8 cellular contexts compared by ENCODE assay signal in the genomic region with DNA sequence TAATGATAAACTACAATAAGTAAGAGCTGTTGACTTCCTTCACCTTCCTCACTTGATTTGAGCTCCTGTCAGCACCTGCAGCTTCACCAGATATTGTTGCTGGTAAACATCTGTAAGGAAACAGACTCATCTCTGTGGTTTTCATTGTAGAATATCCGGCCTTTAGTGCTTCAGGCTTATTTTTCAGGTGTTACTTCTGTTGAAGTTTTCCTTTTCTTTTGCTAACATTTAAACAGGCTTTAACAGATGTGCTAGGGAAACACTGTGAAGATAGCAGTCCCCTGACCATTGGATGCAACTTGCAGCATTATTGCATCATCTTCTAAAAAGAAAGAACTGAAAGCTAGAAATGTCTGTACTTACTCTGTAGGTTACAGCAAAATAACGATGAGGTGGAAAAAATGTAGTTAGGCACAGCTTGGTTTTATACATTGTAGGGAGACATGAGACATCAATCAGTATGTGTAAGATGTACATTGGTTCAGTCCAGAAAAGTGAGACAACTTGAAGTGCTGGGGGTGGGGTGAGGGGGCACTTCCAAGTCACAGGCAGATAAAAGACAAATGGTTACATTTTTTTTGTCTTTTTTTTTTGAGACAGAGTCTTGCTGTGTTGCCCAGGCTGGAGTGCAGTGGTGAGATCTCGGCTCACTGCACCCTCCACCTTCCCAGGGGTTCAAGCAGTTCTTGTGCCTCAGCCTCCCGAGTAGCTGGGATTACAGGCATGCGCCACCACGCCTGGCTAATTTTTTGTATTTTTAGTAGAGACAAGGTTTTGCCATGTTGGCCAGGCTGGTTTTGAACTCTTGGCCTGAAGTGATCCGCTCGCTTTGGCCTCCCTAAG. TPM values are rescaled to one million over a fixed set of nuclear protein-coding genes. Genes with fewer than 3 reads are reported as not detected.
DNase-seq lines count a peak whose midpoint lies in the region; ATAC-seq, FAIRE-seq and TF ChIP-seq lines count a peak whose summit lies in the region.

No MANE protein-coding gene starts in this region.

- intact Hi-C loops in ascending aorta (cut with DNase I) = no loop called here

- no peaks in the 10 kb centered on the region for H4K20me1 ChIP-seq in H1 (replicated peaks in 1 of 2; ENCODE audit: control insufficient read depth in 1 of 2, insufficient read depth in 2 of 2, low read length in 2 of 2)

- H2BK5ac ChIP-seq in H1 (ENCODE audit: low read depth, low read length) = peak overlapping the region; percentile 32; the same call in 1 of the 2 replicates

- TF ChIP-seq POLR2A in Raji (IDR thresholded peaks at IDR 0.05; ENCODE audit: insufficient read depth, low read depth, low read length) (peak; percentile 33; the same call in 1 of the 2 replicates), H1 (IDR thresholded peaks at IDR 0.05; ENCODE audit: control extremely low read depth in 1 of 2, low read depth in 2 of 2, low read length in 2 of 2) (no peak)

- H3K4me3 ChIP-seq in H1 (ENCODE audit: extremely low read depth in 1 of 4, insufficient read depth in 2 of 4, low read depth in 3 of 4, low read length in 4 of 4) (no peak overlapping the region), ascending aorta (no peak overlapping the region)

- H3K23ac ChIP-seq in H1 (ENCODE audit: insufficient read length) = no peak overlapping the region

- no peak overlapping the region for H2AFZ ChIP-seq in H1 (ENCODE audit: low read length)

- ATAC-seq in HG03039 (IDR thresholded peaks at IDR 0.05; ENCODE audit: unreplicated experiment) = peak; percentile 53

- H3K79me2 ChIP-seq in H1 (ENCODE audit: control insufficient read depth in 1 of 2, insufficient read depth in 2 of 2, low read length in 2 of 2) = peaks cover 0 to 23% of the 10 kb centered on the region in 2 experiments; a peak in 2 of 4 replicates

- no peak overlapping the region for H3K14ac ChIP-seq in H1 (ENCODE audit: insufficient read length)

- no peaks in the 10 kb centered on the region for H3K23me2 ChIP-seq in H1 (ENCODE audit: low read depth, low read length)

- peak overlapping the region; percentile 46; the same call in 1 of the 2 replicates for H3K27ac ChIP-seq in H1 (ENCODE audit: low read depth, low read length)
- H3K27ac ChIP-seq in ascending aorta = no peak overlapping the region

- CTCF ChIA-PET in H1 (lab: Charles Lee; ENCODE audit: partially characterized antibody) = interaction anchor here (0.6 to 1.9 kb wide), 5 partner anchors 9 to 847 kb away, joined by 3 to 6 read pairs (median 5); no protein-coding TSS in a partner anchor

- TF ChIP-seq EP300 in H1 (IDR thresholded peaks at IDR 0.05; ENCODE audit: borderline replicate concordance in 1 of 2, low read depth in 2 of 2, low read length in 2 of 2) = no peak

- no peak overlapping the region; the same call in 1 of the 2 replicates for H2BK12ac ChIP-seq in H1 (ENCODE audit: low read depth, low read length)

- no peak overlapping the region for H3K56ac ChIP-seq in H1 (replicated peaks; ENCODE audit: insufficient read length, low read depth, low read length)

- H4K8ac ChIP-seq in H1 (ENCODE audit: extremely low read depth, insufficient read depth, low read length) = no peak overlapping the region; the same call in 1 of the 2 replicates

- H2BK15ac ChIP-seq in H1 (ENCODE audit: low read length) = no peak overlapping the region

- WGBS in H1 (ENCODE audit: extremely low coverage in 1 of 2, insufficient coverage in 1 of 2, insufficient read length in 1 of 2, insufficient replicate concordance in 2 of 2, low coverage in 1 of 2, low lambda C conversion rate in 2 of 2, missing lambda C conversion rate in 1 of 2), 2 experiments = 93% methylated on average over 8 of the region's 8 CpGs; no CpG with 5 or more reads in 1 of the 2 experiments

- POLR2A ChIA-PET in H1 (lab: Charles Lee; ENCODE audit: partially characterized antibody) = interaction anchor here (1.3 to 5.8 kb wide), 3 partner anchors 12 to 73 kb away, joined by 3 to 46 read pairs (median 5); a partner anchor contains a TSS

- H2AK5ac ChIP-seq in H1 (ENCODE audit: low read depth, low read length) = no peak overlapping the region; the same call in 1 of the 2 replicates

- H2BK20ac ChIP-seq in H1 (ENCODE audit: low read length) = 0 out of 2 replicates have a peak overlapping the region, but pooled peaks have one; percentile 44

- no peak overlapping the region for H3K9ac ChIP-seq in H1 (replicated peaks in 1 of 4; ENCODE audit: extremely low read depth in 1 of 4, low read depth in 3 of 4, low read length in 3 of 4)

- no peaks in the 10 kb centered on the region for H3K27me3 ChIP-seq in H1 (replicated peaks in 1 of 4; ENCODE audit: control insufficient read depth in 3 of 4, extremely low read depth in 1 of 4, insufficient read depth in 3 of 4, low read length in 3 of 4)
- H3K27me3 ChIP-seq in ascending aorta = no peaks in the 10 kb centered on the region

- no peak for TF ChIP-seq CTCF in H1 (IDR thresholded peaks at IDR 0.05; ENCODE audit: control extremely low read depth in 1 of 3, insufficient read depth in 1 of 3, low read depth in 1 of 3, low read length in 3 of 3)
- TF ChIP-seq CTCF in ascending aorta (IDR thresholded peaks at IDR 0.05) = no peak

- H3K4me2 ChIP-seq in H1 (ENCODE audit: insufficient read depth in 1 of 2, low read depth in 2 of 2, low read length in 2 of 2) = no peak overlapping the region

- H4K5ac ChIP-seq in H1 (ENCODE audit: insufficient read length, low read depth, low read length) = peak overlapping the region; percentile 55

- no peak for TF ChIP-seq RAD21 in H1 (IDR thresholded peaks at IDR 0.05 in 1 of 2, conservative IDR thresholded peaks at IDR 0.05 in 1 of 2; ENCODE audit: low read depth in 2 of 2, low read length in 2 of 2)

- H3K9me3 ChIP-seq in H1 (ENCODE audit: insufficient read depth in 2 of 2, low read depth in 1 of 2, low read length in 1 of 2) = no peaks in the 10 kb centered on the region
- no peaks in the 10 kb centered on the region for H3K9me3 ChIP-seq in ascending aorta

- H3K36me3 ChIP-seq in H1 (ENCODE audit: control insufficient read depth in 2 of 4, insufficient read depth in 4 of 4, low read length in 3 of 4) = peaks cover 0 to 17% (median 3%) of the 10 kb centered on the region in 4 experiments; a peak in 3 of 8 replicates
- H3K36me3 ChIP-seq in ascending aorta = peaks cover 12 to 30% of the 10 kb centered on the region in 2 donors

- no peak overlapping the region for H2BK120ac ChIP-seq in H1 (replicated peaks; ENCODE audit: low read depth, low read length)

- peaks cover 4% of the 10 kb centered on the region; the same call in 1 of the 2 replicates for H3K79me1 ChIP-seq in H1 (ENCODE audit: low read depth, low read length)

- H3K18ac ChIP-seq in H1 (ENCODE audit: extremely low read depth, low read length) = no peak overlapping the region

- H4K91ac ChIP-seq in H1 (replicated peaks; ENCODE audit: insufficient read length, low read length) = peak overlapping the region; percentile 10

- FAIRE-seq in H1 (lab: Jason Lieb, UNC) = no peak

- H3K4me1 ChIP-seq in H1 (replicated peaks in 1 of 4; ENCODE audit: control insufficient read depth in 3 of 4, insufficient read depth in 4 of 4, low read length in 3 of 4) (peaks cover 0 to 7% (median 5%) of the 10 kb centered on the region in 4 experiments; a peak in 5 of 7 replicates), ascending aorta (peaks cover 0 to 3% of the 10 kb centered on the region in 2 donors)

- peak; percentile 35 for DNase-seq in stimulated activated CD4-positive, alpha-beta T cell treated with anti-CD3 and anti-CD28 coated beads, Interleukin-12 subunit alpha, Interleukin-12 subunit beta, amount 100 ng/mL, for 4 hours
- no peak for DNase-seq in stimulated activated CD4-positive, alpha-beta T cell treated with anti-CD3 and anti-CD28 coated beads, Interleukin-2, amount 100 ng/mL, for 48 hours
- DNase-seq in H1 (ENCODE audit: low read depth in 1 of 2, low spot score in 2 of 2) (no peak), NCI-H2107 treated with DMSO at 0.1 percent for 48 hours (lab: John Stamatoyannopoulos, UW; ENCODE audit: unreplicated experiment) (no peak), ascending aorta (ENCODE audit: low spot score in 2 of 2) (no peak)
- peak; percentile 52 for DNase-seq in stimulated activated CD4-positive, alpha-beta T cell treated with anti-CD3 and anti-CD28 coated beads, Interleukin-1b, Interleukin-23, amount 100 ng/mL, for 48 hours

- no peak overlapping the region for H3K4ac ChIP-seq in H1 (replicated peaks; ENCODE audit: insufficient read length, low read depth, low read length)

TF ChIP-seq in H1, 55 proteins besides CTCF, POLR2A, EP300 and RAD21 (continues in another document):
- TF ChIP-seq JUND (IDR thresholded peaks at IDR 0.05; ENCODE audit: low read length) = peak; percentile 53; the same call in 1 of the 2 replicates
- no peak for TF ChIP-seq YY1 (IDR thresholded peaks at IDR 0.05; ENCODE audit: low read depth, low read length)
- no peak for TF ChIP-seq RBBP5 (IDR thresholded peaks at IDR 0.05; ENCODE audit: borderline replicate concordance, low read depth, low read length)
- no peak for TF ChIP-seq HDAC6 (IDR thresholded peaks at IDR 0.05; ENCODE audit: low read depth, low read length)
- no peak for TF ChIP-seq TAF1 (IDR thresholded peaks at IDR 0.05; ENCODE audit: low read depth, low read length)
- TF ChIP-seq SIRT6 (IDR thresholded peaks at IDR 0.05; ENCODE audit: low read length) = no peak
- peak; percentile 95 for TF ChIP-seq CEBPB (IDR thresholded peaks at IDR 0.05; ENCODE audit: low read depth, low read length)
- TF ChIP-seq CTBP2 (IDR thresholded peaks at IDR 0.05; ENCODE audit: borderline replicate concordance, insufficient read depth, insufficient read length, low read length) = no peak
- no peak for TF ChIP-seq SP2 (IDR thresholded peaks at IDR 0.05; ENCODE audit: low read length)
- peak; percentile 36; the same call in 1 of the 2 replicates for TF ChIP-seq KDM1A (IDR thresholded peaks at IDR 0.05; ENCODE audit: borderline replicate concordance, low read length)

RNA-seq across cellular contexts. Expression of a gene that starts 10.2 kb away (rescaled TPM):
- total RNA-seq in H1 (2021; fragmentation: NEBNext Ultra II Directional; extraction: Animal tissue kit (Norgen Biotek cat#: 25700)) = 14.1 and 16.4 TPM in 2 replicates
- polyA plus RNA-seq in H1 (2011; rRNA removed) = 4.7 and 4.8 TPM in 2 replicates
- polyA plus RNA-seq in H1 (2011; cell fraction: cytosol; rRNA removed) = 7.2 TPM
- polyA plus RNA-seq in H1 (2011; cell fraction: nucleus; rRNA removed) = 9.5 TPM
- 5.8 to 9.3 TPM (median 7.1 TPM) in 4 replicates for polyA plus RNA-seq in H1 (2012, experiment 1 of 2)
- polyA plus RNA-seq in H1 (2012, experiment 2 of 2) = 1.0 TPM
- 7.5 TPM for polyA plus RNA-seq in H1 (2013, experiment 1 of 2)
- 7.5 TPM for polyA plus RNA-seq in H1 (2013, experiment 2 of 2)
- 13.2 and 21.5 TPM in 2 replicates for polyA minus RNA-seq in H1 (2011; rRNA and poly(A)+ RNA removed)
- 8.7 TPM for polyA minus RNA-seq in H1 (2011; cell fraction: cytosol; rRNA and poly(A)+ RNA removed)
- 23.2 TPM for polyA minus RNA-seq in H1 (2011; cell fraction: nucleus; rRNA and poly(A)+ RNA removed)
- total RNA-seq in ascending aorta = 27.2 TPM

Comparison
In these comparisons a context has a peak if more than half of its experiments do, and no peak if none do; other contexts are left out.
1. DNase-seq: peak in stimulated activated CD4-positive, alpha-beta T cell treated with anti-CD3 and anti-CD28 coated beads, Interleukin-12 subunit alpha, Interleukin-12 subunit beta, amount 100 ng/mL, for 4 hours (single experiment) and stimulated activated CD4-positive, alpha-beta T cell treated with anti-CD3 and anti-CD28 coated beads, Interleukin-1b, Interleukin-23, amount 100 ng/mL, for 48 hours (single experiment); none in stimulated activated CD4-positive, alpha-beta T cell treated with anti-CD3 and anti-CD28 coated beads, Interleukin-2, amount 100 ng/mL, for 48 hours (0 of 2), H1 (0 of 2), NCI-H2107 treated with DMSO at 0.1 percent for 48 hours (single experiment) and ascending aorta (0 of 2).